In the genomic region with DNA sequence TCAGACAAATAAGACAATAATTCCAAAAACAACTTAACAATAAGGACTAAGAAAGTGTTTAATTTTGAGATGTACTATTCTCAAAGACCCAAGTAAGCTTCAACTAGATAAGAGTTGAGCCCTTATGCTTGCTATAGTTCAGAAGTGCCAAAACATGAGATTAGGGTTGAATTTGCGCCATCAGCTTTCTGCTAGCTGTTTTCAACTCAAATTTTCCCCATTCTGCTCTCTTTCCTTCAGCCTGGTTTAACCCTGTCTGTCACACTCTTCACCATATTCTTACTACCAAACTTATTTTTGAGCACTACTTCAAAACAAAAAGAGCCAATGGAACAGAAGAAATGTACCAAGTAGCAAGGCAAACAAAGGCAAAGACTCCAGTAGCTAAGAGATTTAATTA, we compare ENCODE assay signal across 11 cellular contexts. TPM values are rescaled to one million over a fixed set of nuclear protein-coding genes. Genes with fewer than 3 reads are reported as not detected.
DNase-seq lines count a peak whose midpoint lies in the region; ATAC-seq and TF ChIP-seq lines count a peak whose summit lies in the region.
"Had no signal": no experiment of that assay in that cellular context is flagged by ENCODE, and none has a peak within 500 bp of the region (broad histone marks: within the 10 kb centered on the region; RNA-seq: fewer than 3 reads in every experiment).

No MANE protein-coding gene starts in this region.

- intact Hi-C loops in mammary epithelial cell (cut with micrococcal nuclease) (loop anchor here (5.0 kb wide), 1 partner anchor 137 kb away; no protein-coding TSS in a partner anchor), vagina (cut with DNase I) (loop anchor here (5.0 kb wide), 2 partner anchors 72 to 93 kb away; no protein-coding TSS in a partner anchor)

- H3K27me3 ChIP-seq in mammary epithelial cell (ENCODE audit: insufficient read depth, low read length) (no peaks in the 10 kb centered on the region), vagina (no peaks in the 10 kb centered on the region)

- no peaks in the 10 kb centered on the region for H3K27me3 Mint-ChIP-seq in stimulated activated naive CD8-positive, alpha-beta T cell treated with anti-CD3 and anti-CD28 coated beads, Interleukin-15, Interleukin-2, amounts not matched to agents 100 ng/mL and 50 ng/mL, for 24 hours
- no peaks in the 10 kb centered on the region for H3K27me3 Mint-ChIP-seq in naive thymus-derived CD8-positive, alpha-beta T cell

- dilution Hi-C loops in mammary epithelial cell (cut with HindIII; ENCODE audit: low sequenced_read_pairs): no loop called here

- H3K27ac ChIP-seq in mammary epithelial cell (ENCODE audit: insufficient read depth, low read depth, low read length) (no peak overlapping the region), vagina (peak overlapping the region; percentile 100)

- CTCF ChIA-PET in mammary epithelial cell (lab: Charles Lee; ENCODE audit: low non-redundant PET): interaction anchor here (0.6 kb wide), 1 partner anchor 57 kb away, joined by 4 read pairs; no protein-coding TSS in a partner anchor

- peaks cover 90% of the 10 kb centered on the region for H3K79me2 ChIP-seq in mammary epithelial cell (ENCODE audit: insufficient read depth, low read length)

- H3K4me2 ChIP-seq in mammary epithelial cell (ENCODE audit: insufficient read depth, low read depth, low read length): peak overlapping the region; percentile 81

- H2AFZ ChIP-seq in mammary epithelial cell (ENCODE audit: low read depth, low read length): no peak overlapping the region

- H3K9me3 ChIP-seq in mammary epithelial cell (replicated peaks; ENCODE audit: insufficient read depth, low read length) (no peaks in the 10 kb centered on the region), vagina (no peaks in the 10 kb centered on the region)

- in situ Hi-C loops in mammary epithelial cell (cut with MboI; ENCODE audit: low sequenced_read_pairs in 2 of 2): loop anchor here (5.0 to 10.0 kb wide), 3 partner anchors 64 to 96 kb away; no protein-coding TSS in a partner anchor

- H3K36me3 ChIP-seq in mammary epithelial cell (ENCODE audit: insufficient read depth, low read length) (no peaks in the 10 kb centered on the region), vagina (peaks cover 0 to 4% of the 10 kb centered on the region in 2 donors)

- peak overlapping the region in 1 of 3 experiments; percentile 86 for H3K4me3 ChIP-seq in mammary epithelial cell (replicated peaks in 1 of 3; ENCODE audit: insufficient read depth in 1 of 3, low read depth in 2 of 3, low read length in 3 of 3)
- peak overlapping the region; percentile 74 to 97 for H3K4me3 ChIP-seq in vagina

- peaks cover 5% of the 10 kb centered on the region for H4K20me1 ChIP-seq in mammary epithelial cell (ENCODE audit: insufficient read depth, low read length)

- POLR2A ChIA-PET in naive thymus-derived CD8-positive, alpha-beta T cell (lab: Charles Lee): interaction anchor here (0.7 to 1.0 kb wide), 3 partner anchors 50 to 96 kb away, joined by 3 to 4 read pairs (median 3); no protein-coding TSS in a partner anchor

- H3K27ac Mint-ChIP-seq in stimulated activated naive CD8-positive, alpha-beta T cell treated with anti-CD3 and anti-CD28 coated beads, Interleukin-15, Interleukin-2, amounts not matched to agents 100 ng/mL and 50 ng/mL, for 24 hours: peak overlapping the region; percentile 69
- peak overlapping the region in 9 of 10 donors; percentile 52 to 89 (median 75) for H3K27ac Mint-ChIP-seq in naive thymus-derived CD8-positive, alpha-beta T cell
- H3K27ac Mint-ChIP-seq: WTC11 had no signal

- no peak for DNase-seq in stimulated activated naive CD8-positive, alpha-beta T cell treated with anti-CD3 and anti-CD28 coated beads, Interleukin-15, Interleukin-2, amounts not matched to agents 100 U/mL and 50 U/mL, for 24 hours
- DNase-seq in mammary epithelial cell (no peak), vagina (ENCODE audit: extremely low spot score in 2 of 2) (no peak), omental fat pad (ENCODE audit: low spot score) (no peak), NCI-H2227 (lab: John Stamatoyannopoulos, UW; ENCODE audit: unreplicated experiment) (no peak)
- no peak for DNase-seq in naive thymus-derived CD8-positive, alpha-beta T cell
- DNase-seq: cortex of kidney, KBM-7 had no signal

- ATAC-seq in stimulated activated naive CD8-positive, alpha-beta T cell treated with anti-CD3 and anti-CD28 coated beads, Interleukin-15, Interleukin-2, amounts not matched to agents 100 U/mL and 50 U/mL, for 24 hours: no peak
- ATAC-seq in naive thymus-derived CD8-positive, alpha-beta T cell: no peak
- ATAC-seq in omental fat pad (ENCODE audit: low FRiP score) (no peak), GM19395 (IDR thresholded peaks at IDR 0.05; ENCODE audit: unreplicated experiment) (no peak)
- ATAC-seq: WTC11 had no signal

- TF ChIP-seq CTCF in mammary epithelial cell (conservative IDR thresholded peaks at IDR 0.05 in 1 of 2, IDR thresholded peaks at IDR 0.05 in 1 of 2; ENCODE audit: extremely low read depth in 1 of 2, insufficient read depth in 1 of 2, low read depth in 1 of 2, low read length in 2 of 2) (no peak), vagina (IDR thresholded peaks at IDR 0.05) (no peak), omental fat pad (IDR thresholded peaks at IDR 0.05) (no peak)

- peaks cover 73% of the 10 kb centered on the region for H3K4me1 Mint-ChIP-seq in stimulated activated naive CD8-positive, alpha-beta T cell treated with anti-CD3 and anti-CD28 coated beads, Interleukin-15, Interleukin-2, amounts not matched to agents 100 ng/mL and 50 ng/mL, for 24 hours (ENCODE audit: low read depth)
- H3K4me1 Mint-ChIP-seq in naive thymus-derived CD8-positive, alpha-beta T cell: peaks cover 21 to 70% (median 65%) of the 10 kb centered on the region in 4 donors

- BruUV-seq in mammary epithelial cell (replicated peaks; lab: Mats Ljungman, UMichigan): no TSS peak

- no peaks in the 10 kb centered on the region for H3K9me3 Mint-ChIP-seq in stimulated activated naive CD8-positive, alpha-beta T cell treated with anti-CD3 and anti-CD28 coated beads, Interleukin-15, Interleukin-2, amounts not matched to agents 100 ng/mL and 50 ng/mL, for 24 hours
- H3K9me3 Mint-ChIP-seq in naive thymus-derived CD8-positive, alpha-beta T cell: no peaks in the 10 kb centered on the region

- H3K4me3 Mint-ChIP-seq in stimulated activated naive CD8-positive, alpha-beta T cell treated with anti-CD3 and anti-CD28 coated beads, Interleukin-15, Interleukin-2, amounts not matched to agents 100 ng/mL and 50 ng/mL, for 24 hours: peak overlapping the region; percentile 66
- H3K4me3 Mint-ChIP-seq in naive thymus-derived CD8-positive, alpha-beta T cell: peak overlapping the region; percentile 59 to 99 (median 82)
- H3K4me3 Mint-ChIP-seq: WTC11 had no signal

- 77% methylated on average over 1 of the region's 1 CpG for WGBS in mammary epithelial cell (ENCODE audit: low coverage, missing lambda C conversion rate)

- TF ChIP-seq POLR2A in vagina (IDR thresholded peaks at IDR 0.05): no peak

- no peak overlapping the region for H3K9ac ChIP-seq in mammary epithelial cell (ENCODE audit: insufficient read depth, low read length)

- H3K4me1 ChIP-seq in mammary epithelial cell (ENCODE audit: insufficient read depth, low read length) (peaks cover 29% of the 10 kb centered on the region), vagina (peaks cover 69% of the 10 kb centered on the region)

- H3K36me3 Mint-ChIP-seq in stimulated activated naive CD8-positive, alpha-beta T cell treated with anti-CD3 and anti-CD28 coated beads, Interleukin-15, Interleukin-2, amounts not matched to agents 100 ng/mL and 50 ng/mL, for 24 hours (ENCODE audit: low read depth): peaks cover 61% of the 10 kb centered on the region
- H3K36me3 Mint-ChIP-seq in naive thymus-derived CD8-positive, alpha-beta T cell: peaks cover 0 to 22% (median 13%) of the 10 kb centered on the region in 3 donors

RNA-seq across cellular contexts. Expression of gene NFE2L2, which starts 4.1 kb away (rescaled TPM):
- 100 to 1,000 TPM in 1 of 2 donors, 10 to 100 TPM in 1; 88.7 to 112 TPM for total RNA-seq in mammary epithelial cell
- 107 TPM for polyA plus RNA-seq in mammary epithelial cell
- polyA minus RNA-seq in mammary epithelial cell: 116 TPM
- 10 to 100 TPM; 93.6 to 96.9 TPM for total RNA-seq in naive thymus-derived CD8-positive, alpha-beta T cell
- 10 to 100 TPM; 48.2 to 57.8 (median 56.0) TPM for polyA plus RNA-seq in naive thymus-derived CD8-positive, alpha-beta T cell
- 147 TPM for total RNA-seq in vagina
- total RNA-seq in omental fat pad: 100 to 1,000 TPM in 2 of 4 donors, 10 to 100 TPM in 2; 88.5 to 140 (median 106) TPM

RNA-seq across cellular contexts. Expression of gene HNRNPA3, which starts 47.8 kb away (rescaled TPM):
- total RNA-seq in mammary epithelial cell: 100 to 1,000 TPM in 1 of 2 donors, 10 to 100 TPM in 1; 18.2 to 196 TPM
- 59.9 TPM for polyA plus RNA-seq in mammary epithelial cell
- polyA minus RNA-seq in mammary epithelial cell: 29.6 TPM
- total RNA-seq in naive thymus-derived CD8-positive, alpha-beta T cell: 100 to 1,000 TPM; 156 to 158 TPM
- polyA plus RNA-seq in naive thymus-derived CD8-positive, alpha-beta T cell: 10 to 100 TPM; 47.6 to 56.6 (median 52.1) TPM
- 77.8 TPM for total RNA-seq in vagina
- 10 to 100 TPM; 53.1 to 92.4 (median 67.0) TPM for total RNA-seq in omental fat pad
